ENCODE assay signal across 8 cellular contexts in the genomic region with DNA sequence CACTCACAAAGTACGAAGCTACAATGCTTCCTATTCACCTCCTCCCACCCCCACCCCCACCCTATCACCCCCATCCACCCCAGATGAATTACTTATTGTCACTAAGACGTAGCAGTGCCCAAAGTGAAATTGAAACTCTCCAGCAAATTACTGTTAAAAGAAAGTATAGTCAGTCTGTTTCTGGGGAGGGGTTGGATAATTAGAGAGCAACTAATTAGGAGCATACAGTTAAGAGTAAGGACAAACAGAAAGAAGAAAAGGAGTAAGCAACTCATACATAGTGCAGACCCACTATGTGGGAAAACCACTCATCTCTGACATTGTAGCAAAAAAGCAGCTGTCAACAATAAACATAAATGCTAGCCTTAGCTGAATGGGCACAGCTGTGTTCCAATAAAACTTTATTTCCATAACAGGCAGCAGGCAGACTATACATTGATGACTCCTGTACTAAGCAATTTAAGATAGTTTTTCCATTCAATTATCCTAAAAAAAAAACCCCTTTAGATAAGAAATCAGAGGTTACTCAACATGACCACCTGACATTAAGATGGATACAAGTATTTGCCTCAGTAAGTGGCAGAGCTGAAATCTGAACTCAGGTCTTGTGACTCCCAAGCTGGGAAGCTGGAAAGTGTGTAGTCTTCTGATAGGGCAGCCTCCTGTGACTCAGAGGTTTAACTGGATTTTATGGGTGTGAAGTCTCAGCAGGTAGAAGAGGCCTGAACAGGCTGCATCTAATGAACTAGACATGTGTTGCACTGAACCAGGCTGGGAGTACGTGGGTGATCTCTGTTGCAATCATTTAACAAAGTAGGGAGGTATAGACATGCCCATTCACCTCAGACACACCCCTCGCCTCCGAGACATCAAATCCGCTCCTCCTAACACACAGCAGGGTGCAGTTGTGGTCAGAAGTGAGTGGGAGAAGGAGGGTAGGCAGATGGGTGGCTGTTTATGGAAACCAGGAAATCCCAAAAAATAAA.
A peak's percentile ranks its signal among the peaks of the same experiment; 100 is the strongest.
DNase-seq lines count a peak whose midpoint lies in the region; ATAC-seq and TF ChIP-seq lines count a peak whose summit lies in the region.

No MANE protein-coding gene starts in this region.

- ATAC-seq in HG02588 (IDR thresholded peaks at IDR 0.05; ENCODE audit: unreplicated experiment), result peak; percentile 35
- peak; percentile 13 for ATAC-seq in left lung
- no peak for ATAC-seq in GM21367 (IDR thresholded peaks at IDR 0.05; ENCODE audit: unreplicated experiment)

- peak overlapping the region; percentile 75 for H3K4me3 Mint-ChIP-seq in T-helper 1 cell treated with Interleukin-12 subunit alpha and Interleukin-12 subunit beta and Interleukin-4 antibody, amounts not matched to agents 30 μg/mL and 1 μg/mL, for 36 hours

- H3K27me3 ChIP-seq in left lung, result no peaks in the 10 kb centered on the region
- H3K27me3 ChIP-seq in thyroid gland, result no peaks in the 10 kb centered on the region
- H3K27me3 ChIP-seq in dorsolateral prefrontal cortex, result no peaks in the 10 kb centered on the region

- peak; percentile 66 for DNase-seq in NCI-H2171 treated with DMSO at 0.1 percent for 48 hours (lab: John Stamatoyannopoulos, UW)
- no peak for DNase-seq in NCI-H2171 (lab: John Stamatoyannopoulos, UW)
- no peak for DNase-seq in left lung
- DNase-seq in thyroid gland, result no peak
- DNase-seq in dorsolateral prefrontal cortex, result no peak

- TF ChIP-seq CTCF in left lung (IDR thresholded peaks at IDR 0.05), result no peak
- no peak for TF ChIP-seq CTCF in thyroid gland (IDR thresholded peaks at IDR 0.05)
- TF ChIP-seq CTCF in dorsolateral prefrontal cortex (IDR thresholded peaks at IDR 0.05 in 54 of 56, conservative IDR thresholded peaks at IDR 0.05 in 2 of 56; ENCODE audit: low read depth in 1 of 56, partially characterized antibody in 56 of 56), result no peak

- H3K4me1 ChIP-seq in left lung, result peaks cover 10 to 42% of the 10 kb centered on the region in 2 donors
- H3K4me1 ChIP-seq in thyroid gland, result peaks cover 7 to 19% of the 10 kb centered on the region in 2 donors

- H3K36me3 Mint-ChIP-seq in T-helper 1 cell treated with Interleukin-12 subunit alpha and Interleukin-12 subunit beta and Interleukin-4 antibody, amounts not matched to agents 30 μg/mL and 1 μg/mL, for 36 hours (ENCODE audit: low read depth), result peaks cover 5% of the 10 kb centered on the region

- H3K36me3 ChIP-seq in left lung (no peaks in the 10 kb centered on the region), thyroid gland (no peaks in the 10 kb centered on the region)

- H3K9me3 Mint-ChIP-seq in T-helper 1 cell treated with Interleukin-12 subunit alpha and Interleukin-12 subunit beta and Interleukin-4 antibody, amounts not matched to agents 30 μg/mL and 1 μg/mL, for 36 hours, result no peaks in the 10 kb centered on the region

- no peaks in the 10 kb centered on the region for H3K27me3 Mint-ChIP-seq in T-helper 1 cell treated with Interleukin-12 subunit alpha and Interleukin-12 subunit beta and Interleukin-4 antibody, amounts not matched to agents 30 μg/mL and 1 μg/mL, for 36 hours (ENCODE audit: low read depth)

- peak overlapping the region; percentile 94 for H3K27ac Mint-ChIP-seq in T-helper 1 cell treated with Interleukin-12 subunit alpha and Interleukin-12 subunit beta and Interleukin-4 antibody, amounts not matched to agents 30 μg/mL and 1 μg/mL, for 36 hours

- H3K27ac ChIP-seq in left lung (peak overlapping the region in 1 of 2 donors; percentile 86), thyroid gland (no peak overlapping the region), dorsolateral prefrontal cortex (peak overlapping the region in 1 of 59 donors; percentile 49)

- peaks cover 43% of the 10 kb centered on the region for H3K4me1 Mint-ChIP-seq in T-helper 1 cell treated with Interleukin-12 subunit alpha and Interleukin-12 subunit beta and Interleukin-4 antibody, amounts not matched to agents 30 μg/mL and 1 μg/mL, for 36 hours (ENCODE audit: low read depth)

- H3K4me3 ChIP-seq in left lung, result no peak overlapping the region
- no peak overlapping the region for H3K4me3 ChIP-seq in thyroid gland (replicated peaks in 1 of 3)
- peak overlapping the region in 3 of 59 donors; percentile 1 to 9 (median 6) for H3K4me3 ChIP-seq in dorsolateral prefrontal cortex

- WGBS in thyroid gland, 2 donors, result 80 to 86% methylated on average over 6 of the region's 6 CpGs

- intact Hi-C loops in left lung (cut with DNase I) (no loop called here), thyroid gland (cut with DNase I) (no loop called here), dorsolateral prefrontal cortex (cut with DNase I) (loop anchor here in 1 of 2 donors (10.0 kb wide), 1 partner anchor 173 kb away; a partner anchor contains a TSS)

- no peaks in the 10 kb centered on the region for H3K9me3 ChIP-seq in left lung
- H3K9me3 ChIP-seq in thyroid gland, result no peaks in the 10 kb centered on the region

- TF ChIP-seq POLR2A in thyroid gland (IDR thresholded peaks at IDR 0.05), result no peak
